ENCODE assay signal across 11 cellular contexts in the genomic region with DNA sequence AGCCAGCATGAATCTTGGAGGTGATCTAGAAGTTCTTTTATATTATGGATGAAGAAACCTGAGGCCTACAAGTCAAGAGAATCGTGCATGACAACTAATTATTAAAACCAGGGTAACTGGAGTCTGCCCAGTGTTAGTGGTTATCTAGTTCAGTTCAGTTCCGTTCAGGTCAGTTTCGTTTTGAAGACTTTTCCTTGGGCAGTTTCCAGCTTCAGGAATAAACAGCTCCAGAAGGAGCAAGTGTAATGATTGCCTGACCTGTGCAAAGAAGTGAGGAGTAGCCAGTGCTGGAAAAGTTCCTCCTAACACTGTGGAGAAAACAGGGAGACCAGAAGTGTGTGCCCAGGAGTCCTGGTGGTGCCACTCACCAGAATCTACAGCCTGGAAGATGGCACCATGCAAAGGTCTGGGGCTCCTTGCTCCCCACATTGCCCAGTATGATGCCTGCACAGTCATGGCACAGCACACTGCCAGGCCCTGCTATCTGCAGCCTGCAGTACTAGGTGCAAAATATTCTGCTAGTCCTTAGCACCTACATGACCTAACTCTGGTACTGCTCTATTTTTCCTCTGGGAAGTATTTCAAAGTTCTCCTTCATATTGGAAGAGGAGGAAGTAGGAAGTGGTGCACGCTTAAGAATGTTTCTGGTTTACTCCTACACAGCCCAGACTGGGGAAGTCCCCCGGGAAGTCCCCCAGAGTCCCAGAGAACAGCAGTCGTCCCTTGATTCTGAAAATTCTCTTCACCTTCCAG.
DNase-seq lines count a peak whose midpoint lies in the region; ATAC-seq and TF ChIP-seq lines count a peak whose summit lies in the region.
"Had no signal": no experiment of that assay in that cellular context is flagged by ENCODE, and none has a peak within 500 bp of the region (broad histone marks: within the 10 kb centered on the region; RNA-seq: fewer than 3 reads in every experiment).

No MANE protein-coding gene starts in this region.

- DNase-seq in activated CD8-positive, alpha-beta memory T cell treated with anti-CD3 and anti-CD28 coated beads for 24 hours = peak; percentile 69
- DNase-seq in activated CD8-positive, alpha-beta memory T cell treated with anti-CD3 and anti-CD28 coated beads, Interleukin-2, amount 50 U/mL, for 48 hours = no peak
- DNase-seq in stimulated activated CD8-positive, alpha-beta memory T cell treated with anti-CD3 and anti-CD28 coated beads, Interleukin-4, amount 100 ng/mL, for 24 hours (ENCODE audit: low read depth) = peak; percentile 16
- DNase-seq in suprapubic skin (ENCODE audit: low spot score in 2 of 2) (no peak), NCI-H2227 treated with DMSO at 0.1 percent for 48 hours (lab: John Stamatoyannopoulos, UW) (no peak), NCI-H1105 treated with DMSO at 0.1 percent for 48 hours (lab: John Stamatoyannopoulos, UW) (no peak)
- DNase-seq: posterior cingulate gyrus, WERI-Rb-1 had no signal

- peaks cover 5% of the 10 kb centered on the region for H3K4me1 ChIP-seq in suprapubic skin

- H3K4me3 Mint-ChIP-seq in dendritic cell treated with granulocyte-macrophage colony-stimulating factor and Interleukin-4, amounts not matched to agents 40 ng/mL and 50 ng/mL, for 4 days = peak overlapping the region; percentile 45

- intact Hi-C loops in dendritic cell treated with granulocyte-macrophage colony-stimulating factor and Interleukin-4, amounts not matched to agents 40 ng/mL and 50 ng/mL, for 4 days (cut with micrococcal nuclease) = loop anchor here (10.0 kb wide), 1 partner anchor 938 kb away; no protein-coding TSS in a partner anchor

- H3K27me3 ChIP-seq in suprapubic skin = peaks cover 4% of the 10 kb centered on the region

- peak overlapping the region; percentile 75 for H3K27ac Mint-ChIP-seq in dendritic cell treated with granulocyte-macrophage colony-stimulating factor and Interleukin-4, amounts not matched to agents 40 ng/mL and 50 ng/mL, for 4 days

- no peak for TF ChIP-seq CTCF in suprapubic skin (IDR thresholded peaks at IDR 0.05)

- TF ChIP-seq POLR2A in suprapubic skin (IDR thresholded peaks at IDR 0.05) = no peak

- no peak overlapping the region for H3K4me3 ChIP-seq in suprapubic skin

- no peaks in the 10 kb centered on the region for H3K9me3 Mint-ChIP-seq in dendritic cell treated with granulocyte-macrophage colony-stimulating factor and Interleukin-4, amounts not matched to agents 40 ng/mL and 50 ng/mL, for 4 days

- 52% methylated on average over 6 of the region's 6 CpGs for WGBS in suprapubic skin

- ATAC-seq in HG03439 (IDR thresholded peaks at IDR 0.05; ENCODE audit: unreplicated experiment) = peak; percentile 76

- no peaks in the 10 kb centered on the region for H3K9me3 ChIP-seq in suprapubic skin

- H3K27me3 Mint-ChIP-seq in dendritic cell treated with granulocyte-macrophage colony-stimulating factor and Interleukin-4, amounts not matched to agents 40 ng/mL and 50 ng/mL, for 4 days = peaks cover 26% of the 10 kb centered on the region

- H3K27ac ChIP-seq in suprapubic skin = no peak overlapping the region
- H3K27ac ChIP-seq: epithelial cell of prostate, WERI-Rb-1 had no signal

- no peak for TF ChIP-seq EP300 in suprapubic skin (IDR thresholded peaks at IDR 0.05)

- H3K36me3 Mint-ChIP-seq in dendritic cell treated with granulocyte-macrophage colony-stimulating factor and Interleukin-4, amounts not matched to agents 40 ng/mL and 50 ng/mL, for 4 days (ENCODE audit: low read depth) = no peaks in the 10 kb centered on the region

- no peaks in the 10 kb centered on the region for H3K36me3 ChIP-seq in suprapubic skin
- H3K36me3 ChIP-seq: WERI-Rb-1 had no signal

- peaks cover 22% of the 10 kb centered on the region for H3K4me1 Mint-ChIP-seq in dendritic cell treated with granulocyte-macrophage colony-stimulating factor and Interleukin-4, amounts not matched to agents 40 ng/mL and 50 ng/mL, for 4 days (ENCODE audit: low read depth)

Comparison
In these comparisons a context has a peak if more than half of its experiments do, and no peak if none do; other contexts are left out.
1. DNase-seq: peak in activated CD8-positive, alpha-beta memory T cell treated with anti-CD3 and anti-CD28 coated beads for 24 hours (single experiment) and stimulated activated CD8-positive, alpha-beta memory T cell treated with anti-CD3 and anti-CD28 coated beads, Interleukin-4, amount 100 ng/mL, for 24 hours (single experiment); none in activated CD8-positive, alpha-beta memory T cell treated with anti-CD3 and anti-CD28 coated beads, Interleukin-2, amount 50 U/mL, for 48 hours (single experiment), suprapubic skin (0 of 2), NCI-H2227 treated with DMSO at 0.1 percent for 48 hours (single experiment) and NCI-H1105 treated with DMSO at 0.1 percent for 48 hours (single experiment).